In genomic region chr17:73770115-73770848, GRCh38 we compare ENCODE assay signal across 8 cellular contexts.
DNase-seq lines count a peak whose midpoint lies in the region; ATAC-seq and TF ChIP-seq lines count a peak whose summit lies in the region.

No MANE protein-coding gene starts in this region.

- no peaks in the 10 kb centered on the region for H4K20me1 ChIP-seq in HCT116 (ENCODE audit: insufficient read depth)

- no peak for TF ChIP-seq RAD21 in HCT116 (IDR thresholded peaks at IDR 0.05; ENCODE audit: low read depth)

- peaks cover 7 to 9% of the 10 kb centered on the region in 2 experiments for H3K4me1 ChIP-seq in HCT116 (ENCODE audit: control insufficient read depth in 1 of 2, insufficient read depth in 2 of 2, low read length in 2 of 2)

- no peaks in the 10 kb centered on the region for H3K9me3 Mint-ChIP-seq in activated T-helper 1 cell treated with anti-CD3 and anti-CD28 coated beads, Interleukin-12 subunit alpha, Interleukin-12 subunit beta, Interleukin-2, Interleukin-4 antibody, amounts not matched to agents 30 ng/mL and 10 ng/mL and 1 ng/mL, durations not matched to agents 14 hours and 24 hours and 36 hours
- no peaks in the 10 kb centered on the region for H3K9me3 Mint-ChIP-seq in activated T-helper 2 cell treated with anti-CD3 and anti-CD28 coated beads, Interferon-gamma antibody, Interleukin-2, Interleukin-4, amounts not matched to agents 10 μg/mL and 5 μg/mL and 100 μg/mL, durations not matched to agents 14 hours and 24 hours and 36 hours

- no peaks in the 10 kb centered on the region for H3K36me3 ChIP-seq in HCT116 (ENCODE audit: control insufficient read depth in 1 of 2, insufficient read depth in 2 of 2, low read length in 2 of 2)

- H3K4me3 Mint-ChIP-seq in activated T-helper 1 cell treated with anti-CD3 and anti-CD28 coated beads, Interleukin-12 subunit alpha, Interleukin-12 subunit beta, Interleukin-2, Interleukin-4 antibody, amounts not matched to agents 30 ng/mL and 10 ng/mL and 1 ng/mL, durations not matched to agents 14 hours and 24 hours and 36 hours, result no peak overlapping the region
- no peak overlapping the region for H3K4me3 Mint-ChIP-seq in activated T-helper 2 cell treated with anti-CD3 and anti-CD28 coated beads, Interferon-gamma antibody, Interleukin-2, Interleukin-4, amounts not matched to agents 10 μg/mL and 5 μg/mL and 100 μg/mL, durations not matched to agents 14 hours and 24 hours and 36 hours (ENCODE audit: low read depth)

- no peak for TF ChIP-seq CTCF in HCT116 (IDR thresholded peaks at IDR 0.05 in 2 of 3, conservative IDR thresholded peaks at IDR 0.05 in 1 of 3; ENCODE audit: borderline replicate concordance in 1 of 3, insufficient read depth in 1 of 3, low read depth in 2 of 3, low read length in 2 of 3)
- no peak for TF ChIP-seq CTCF in retinal pigment epithelial cell (conservative IDR thresholded peaks at IDR 0.05; ENCODE audit: low read depth, low read length)

- peaks cover 64% of the 10 kb centered on the region for H3K27me3 ChIP-seq in HCT116 (ENCODE audit: insufficient read depth, low read length)

- intact Hi-C loops in HCT116 (cut with micrococcal nuclease), result no loop called here
- intact Hi-C loops in Right ventricle myocardium superior (cut with DNase I), result no loop called here
- intact Hi-C loops in activated T-helper 1 cell treated with anti-CD3 and anti-CD28 coated beads, Interleukin-12 subunit alpha, Interleukin-12 subunit beta, Interleukin-2, Interleukin-4 antibody, amounts not matched to agents 30 ng/mL and 10 ng/mL and 1 ng/mL, durations not matched to agents 14 hours and 24 hours and 36 hours (cut with micrococcal nuclease), result no loop called here
- intact Hi-C loops in activated T-helper 2 cell treated with anti-CD3 and anti-CD28 coated beads, Interferon-gamma antibody, Interleukin-2, Interleukin-4, amounts not matched to agents 10 μg/mL and 5 μg/mL and 100 μg/mL, durations not matched to agents 14 hours and 24 hours and 36 hours (cut with micrococcal nuclease), result no loop called here

- no peaks in the 10 kb centered on the region for H3K79me2 ChIP-seq in HCT116 (ENCODE audit: insufficient read depth, low read length)

- RAD21 ChIA-PET in HCT116 (lab: Charles Lee; ENCODE audit: low non-redundant PET in 1 of 2, low total read pairs in 2 of 2, uncharacterized antibody in 2 of 2, unreplicated experiment in 2 of 2), result no interaction called here

- POLR2A ChIA-PET in HCT116 (lab: Charles Lee), result interaction anchor here (0.6 kb wide), 1 partner anchor 352 kb away, joined by 3 read pairs; no protein-coding TSS in a partner anchor

- no peaks in the 10 kb centered on the region for H3K9me3 ChIP-seq in HCT116 (ENCODE audit: control insufficient read depth in 1 of 2, insufficient read depth in 1 of 2, low read depth in 1 of 2, low read length in 2 of 2)

- CTCF ChIA-PET in HCT116 (lab: Charles Lee), result interaction anchor here (0.9 kb wide), 1 partner anchor 29 kb away, joined by 6 read pairs; no protein-coding TSS in a partner anchor

- no peak overlapping the region for H3K27ac Mint-ChIP-seq in activated T-helper 1 cell treated with anti-CD3 and anti-CD28 coated beads, Interleukin-12 subunit alpha, Interleukin-12 subunit beta, Interleukin-2, Interleukin-4 antibody, amounts not matched to agents 30 ng/mL and 10 ng/mL and 1 ng/mL, durations not matched to agents 14 hours and 24 hours and 36 hours
- no peak overlapping the region for H3K27ac Mint-ChIP-seq in activated T-helper 2 cell treated with anti-CD3 and anti-CD28 coated beads, Interferon-gamma antibody, Interleukin-2, Interleukin-4, amounts not matched to agents 10 μg/mL and 5 μg/mL and 100 μg/mL, durations not matched to agents 14 hours and 24 hours and 36 hours

- H3K27ac ChIP-seq in HCT116 (ENCODE audit: low read depth, low read length), result no peak overlapping the region

- DNase-seq in HCT116 (ENCODE audit: low read depth, low spot score) (peak; percentile 21), SHP77 treated with DMSO at 0.1 percent for 48 hours (lab: John Stamatoyannopoulos, UW) (peak; percentile 93), Right ventricle myocardium superior (peak; percentile 87), retinal pigment epithelial cell (ENCODE audit: low read depth) (peak; percentile 12)
- no peak for DNase-seq in activated CD4-positive, CD25-positive, alpha-beta regulatory T cell (lab: John Stamatoyannopoulos, UW)
- DNase-seq in activated T-helper 1 cell treated with anti-CD3 and anti-CD28 coated beads, Interleukin-12 subunit alpha, Interleukin-12 subunit beta, Interleukin-2, Interleukin-4 antibody, amounts not matched to agents 30 ng/mL and 10 ng/mL and 1 ng/mL, durations not matched to agents 14 hours and 24 hours and 36 hours (ENCODE audit: low spot score), result no peak
- no peak for DNase-seq in stimulated activated CD8-positive, alpha-beta memory T cell treated with anti-CD3 and anti-CD28 coated beads, Interleukin-4, amount 100 ng/mL, for 48 hours
- DNase-seq in activated T-helper 2 cell treated with anti-CD3 and anti-CD28 coated beads, Interferon-gamma antibody, Interleukin-2, Interleukin-4, amounts not matched to agents 10 μg/mL and 5 μg/mL and 100 μg/mL, durations not matched to agents 14 hours and 24 hours and 36 hours (ENCODE audit: low spot score), result no peak

- peaks cover 5% of the 10 kb centered on the region for H3K27me3 Mint-ChIP-seq in activated T-helper 1 cell treated with anti-CD3 and anti-CD28 coated beads, Interleukin-12 subunit alpha, Interleukin-12 subunit beta, Interleukin-2, Interleukin-4 antibody, amounts not matched to agents 30 ng/mL and 10 ng/mL and 1 ng/mL, durations not matched to agents 14 hours and 24 hours and 36 hours (ENCODE audit: insufficient read depth)
- no peaks in the 10 kb centered on the region for H3K27me3 Mint-ChIP-seq in activated T-helper 2 cell treated with anti-CD3 and anti-CD28 coated beads, Interferon-gamma antibody, Interleukin-2, Interleukin-4, amounts not matched to agents 10 μg/mL and 5 μg/mL and 100 μg/mL, durations not matched to agents 14 hours and 24 hours and 36 hours (ENCODE audit: low read depth)

- peak; percentile 69 for ATAC-seq in HCT116
- ATAC-seq in Right ventricle myocardium superior (ENCODE audit: poor library complexity), result peak; percentile 92

- no peaks in the 10 kb centered on the region for H3K4me1 Mint-ChIP-seq in activated T-helper 1 cell treated with anti-CD3 and anti-CD28 coated beads, Interleukin-12 subunit alpha, Interleukin-12 subunit beta, Interleukin-2, Interleukin-4 antibody, amounts not matched to agents 30 ng/mL and 10 ng/mL and 1 ng/mL, durations not matched to agents 14 hours and 24 hours and 36 hours (ENCODE audit: low read depth)
- no peaks in the 10 kb centered on the region for H3K4me1 Mint-ChIP-seq in activated T-helper 2 cell treated with anti-CD3 and anti-CD28 coated beads, Interferon-gamma antibody, Interleukin-2, Interleukin-4, amounts not matched to agents 10 μg/mL and 5 μg/mL and 100 μg/mL, durations not matched to agents 14 hours and 24 hours and 36 hours (ENCODE audit: low read depth)

- no peak for TF ChIP-seq POLR2A in HCT116 (IDR thresholded peaks at IDR 0.05; ENCODE audit: borderline replicate concordance, extremely low read depth, insufficient read depth, insufficient read length)

- no peak overlapping the region for H2AFZ ChIP-seq in HCT116 (ENCODE audit: low read depth, low read length, poor library complexity, severe bottlenecking)

- BruUV-seq in HCT116 (replicated peaks; lab: Mats Ljungman, UMichigan), result no TSS peak

- no peaks in the 10 kb centered on the region for H3K9me2 ChIP-seq in HCT116 (ENCODE audit: insufficient read depth)

- H3K4me3 ChIP-seq in HCT116 (replicated peaks in 1 of 2; ENCODE audit: low read depth in 1 of 2, low read length in 2 of 2), result no peak overlapping the region
- no peak overlapping the region for H3K4me3 ChIP-seq in retinal pigment epithelial cell (ENCODE audit: low read length)

- H3K4me2 ChIP-seq in HCT116 (ENCODE audit: low read length), result peak overlapping the region; percentile 46; the same call in 1 of the 2 replicates

- no peaks in the 10 kb centered on the region for H3K36me3 Mint-ChIP-seq in activated T-helper 1 cell treated with anti-CD3 and anti-CD28 coated beads, Interleukin-12 subunit alpha, Interleukin-12 subunit beta, Interleukin-2, Interleukin-4 antibody, amounts not matched to agents 30 ng/mL and 10 ng/mL and 1 ng/mL, durations not matched to agents 14 hours and 24 hours and 36 hours (ENCODE audit: low read depth)
- H3K36me3 Mint-ChIP-seq in activated T-helper 2 cell treated with anti-CD3 and anti-CD28 coated beads, Interferon-gamma antibody, Interleukin-2, Interleukin-4, amounts not matched to agents 10 μg/mL and 5 μg/mL and 100 μg/mL, durations not matched to agents 14 hours and 24 hours and 36 hours (ENCODE audit: low read depth), result no peaks in the 10 kb centered on the region

- H3K9ac ChIP-seq in HCT116 (ENCODE audit: low read length), result no peak overlapping the region

TF ChIP-seq in HCT116, 20 proteins besides CTCF, POLR2A, EP300 and RAD21:
- TF ChIP-seq POLR2AphosphoS5 (IDR thresholded peaks at IDR 0.05; ENCODE audit: low read depth, low read length) (peak; percentile 32; the same call in 1 of the 2 replicates), ZFX (IDR thresholded peaks at IDR 0.05) (no peak), JUND (IDR thresholded peaks at IDR 0.05) (0 out of 2 replicates have a peak, but pooled peaks have one; percentile 8)
TF ChIP-seq in HCT116: peak in this region for 2.

Comparison
In these comparisons a context has a peak if more than half of its experiments do, and no peak if none do; other contexts are left out.
1. DNase-seq: peak in HCT116 (single experiment), SHP77 treated with DMSO at 0.1 percent for 48 hours (single experiment), Right ventricle myocardium superior (single experiment) and retinal pigment epithelial cell (single experiment); none in activated CD4-positive, CD25-positive, alpha-beta regulatory T cell (0 of 4), activated T-helper 1 cell treated with anti-CD3 and anti-CD28 coated beads, Interleukin-12 subunit alpha, Interleukin-12 subunit beta, Interleukin-2, Interleukin-4 antibody, amounts not matched to agents 30 ng/mL and 10 ng/mL and 1 ng/mL, durations not matched to agents 14 hours and 24 hours and 36 hours (single experiment), stimulated activated CD8-positive, alpha-beta memory T cell treated with anti-CD3 and anti-CD28 coated beads, Interleukin-4, amount 100 ng/mL, for 48 hours (single experiment) and activated T-helper 2 cell treated with anti-CD3 and anti-CD28 coated beads, Interferon-gamma antibody, Interleukin-2, Interleukin-4, amounts not matched to agents 10 μg/mL and 5 μg/mL and 100 μg/mL, durations not matched to agents 14 hours and 24 hours and 36 hours (single experiment).